ENCODE assay signal across 12 cellular contexts in genomic region chr17:9273334-9274118, GRCh38.
A peak's percentile ranks its signal among the peaks of the same experiment; 100 is the strongest.
DNase-seq lines count a peak whose midpoint lies in the region; ATAC-seq and TF ChIP-seq lines count a peak whose summit lies in the region.
"Had no signal": no experiment of that assay in that cellular context is flagged by ENCODE, and none has a peak within 500 bp of the region (broad histone marks: within the 10 kb centered on the region; RNA-seq: fewer than 3 reads in every experiment).

No MANE protein-coding gene starts in this region.

- no peak overlapping the region for H3K9ac ChIP-seq in endodermal cell (ENCODE audit: extremely low read depth, low read length, poor library complexity, severe bottlenecking)
- H3K9ac ChIP-seq in neural progenitor cell, result no peak overlapping the region
- H3K9ac ChIP-seq: KMS-11 had no signal

- peak overlapping the region; percentile 58 for H3K4me3 Mint-ChIP-seq in activated T-cell treated with anti-CD3 and anti-CD28 coated beads, Interleukin-2, amount 50 U/mL, for 24 hours
- H3K4me3 Mint-ChIP-seq in endodermal cell, result no peak overlapping the region
- no peak overlapping the region for H3K4me3 Mint-ChIP-seq in neural progenitor cell
- H3K4me3 Mint-ChIP-seq in glutamatergic neuron (ENCODE audit: unreplicated experiment), result no peak overlapping the region

- no peaks in the 10 kb centered on the region for H3K9me3 Mint-ChIP-seq in activated T-cell treated with anti-CD3 and anti-CD28 coated beads, Interleukin-2, amount 50 U/mL, for 24 hours
- H3K9me3 Mint-ChIP-seq in endodermal cell (no peaks in the 10 kb centered on the region), neural progenitor cell (no peaks in the 10 kb centered on the region), glutamatergic neuron (ENCODE audit: unreplicated experiment) (peaks cover 2% of the 10 kb centered on the region)

- H3K27ac ChIP-seq in endodermal cell (ENCODE audit: low read depth, low read length) (peak overlapping the region; percentile 17), neural progenitor cell (no peak overlapping the region), thymus (ENCODE audit: low read depth) (peak overlapping the region; percentile 32), foreskin keratinocyte (no peak overlapping the region)
- H3K27ac ChIP-seq: KMS-11, thoracic aorta had no signal

- peak overlapping the region; percentile 98 for H3K27ac Mint-ChIP-seq in activated T-cell treated with anti-CD3 and anti-CD28 coated beads, Interleukin-2, amount 50 U/mL, for 24 hours
- H3K27ac Mint-ChIP-seq in endodermal cell, result no peak overlapping the region
- peak overlapping the region; percentile 63 for H3K27ac Mint-ChIP-seq in neural progenitor cell
- no peak overlapping the region for H3K27ac Mint-ChIP-seq in glutamatergic neuron (ENCODE audit: unreplicated experiment)

- peaks cover 10% of the 10 kb centered on the region for H3K36me3 Mint-ChIP-seq in activated T-cell treated with anti-CD3 and anti-CD28 coated beads, Interleukin-2, amount 50 U/mL, for 24 hours (ENCODE audit: low read depth)
- H3K36me3 Mint-ChIP-seq in endodermal cell (ENCODE audit: low read depth) (no peaks in the 10 kb centered on the region), neural progenitor cell (no peaks in the 10 kb centered on the region), glutamatergic neuron (ENCODE audit: unreplicated experiment) (no peaks in the 10 kb centered on the region)

- H3K9me3 ChIP-seq in endodermal cell (ENCODE audit: control insufficient read depth, low read length), result no peaks in the 10 kb centered on the region
- no peaks in the 10 kb centered on the region for H3K9me3 ChIP-seq in neural progenitor cell (ENCODE audit: low read depth)
- no peaks in the 10 kb centered on the region for H3K9me3 ChIP-seq in thymus (ENCODE audit: control insufficient read depth)
- H3K9me3 ChIP-seq: thoracic aorta had no signal

- H2AFZ ChIP-seq in neural progenitor cell (replicated peaks), result no peak overlapping the region

- DNase-seq in activated T-cell treated with anti-CD3 and anti-CD28 coated beads, Interleukin-2, amount 50 U/mL, for 24 hours, result peak; percentile 57
- no peak for DNase-seq in activated T-cell treated with anti-CD3 and anti-CD28 coated beads for 4 hours
- peak; percentile 43 for DNase-seq in endodermal cell
- no peak for DNase-seq in neural progenitor cell (ENCODE audit: low spot score)
- no peak for DNase-seq in glutamatergic neuron
- DNase-seq in foreskin keratinocyte, result no peak
- DNase-seq: NCI-H1930 had no signal

- ATAC-seq in foreskin keratinocyte (no peak), HG03108 (IDR thresholded peaks at IDR 0.05; ENCODE audit: unreplicated experiment) (no peak)
- ATAC-seq: GM12878 had no signal

- TF ChIP-seq CTCF in endodermal cell (conservative IDR thresholded peaks at IDR 0.05), result no peak
- no peak for TF ChIP-seq CTCF in neural progenitor cell (IDR thresholded peaks at IDR 0.05)
- no peak for TF ChIP-seq CTCF in glutamatergic neuron (IDR thresholded peaks at IDR 0.05; ENCODE audit: partially characterized antibody, unreplicated experiment)
- TF ChIP-seq CTCF in foreskin keratinocyte (conservative IDR thresholded peaks at IDR 0.05), result no peak

- H3K36me3 ChIP-seq in endodermal cell (ENCODE audit: control insufficient read depth, insufficient read depth, low read length), result no peaks in the 10 kb centered on the region
- no peaks in the 10 kb centered on the region for H3K36me3 ChIP-seq in neural progenitor cell
- no peaks in the 10 kb centered on the region for H3K36me3 ChIP-seq in thymus (ENCODE audit: control insufficient read depth, insufficient read depth)
- H3K36me3 ChIP-seq: thoracic aorta had no signal

- WGBS in endodermal cell (ENCODE audit: insufficient coverage in 1 of 2, insufficient read length in 1 of 2), 2 experiments, result 90 to 93% methylated on average over 11 to 19 of the region's 19 CpGs
- WGBS in thymus, result 88% methylated on average over 19 of the region's 19 CpGs

- H4K20me1 ChIP-seq in neural progenitor cell (ENCODE audit: low read depth), result no peaks in the 10 kb centered on the region

- no peaks in the 10 kb centered on the region for H3F3A ChIP-seq in neural progenitor cell (ENCODE audit: low read depth)

- no peaks in the 10 kb centered on the region for H3K79me2 ChIP-seq in neural progenitor cell (ENCODE audit: low read depth)

- H3K27me3 Mint-ChIP-seq in activated T-cell treated with anti-CD3 and anti-CD28 coated beads, Interleukin-2, amount 50 U/mL, for 24 hours, result no peaks in the 10 kb centered on the region
- H3K27me3 Mint-ChIP-seq in endodermal cell (ENCODE audit: insufficient read depth), result no peaks in the 10 kb centered on the region
- peaks cover 3% of the 10 kb centered on the region for H3K27me3 Mint-ChIP-seq in neural progenitor cell (ENCODE audit: insufficient read depth, low read depth)
- no peaks in the 10 kb centered on the region for H3K27me3 Mint-ChIP-seq in glutamatergic neuron (ENCODE audit: unreplicated experiment)

- H3K4me1 Mint-ChIP-seq in activated T-cell treated with anti-CD3 and anti-CD28 coated beads, Interleukin-2, amount 50 U/mL, for 24 hours (ENCODE audit: low read depth), result peaks cover 35% of the 10 kb centered on the region
- peaks cover 2% of the 10 kb centered on the region for H3K4me1 Mint-ChIP-seq in endodermal cell
- peaks cover 17% of the 10 kb centered on the region for H3K4me1 Mint-ChIP-seq in neural progenitor cell
- H3K4me1 Mint-ChIP-seq in glutamatergic neuron (ENCODE audit: low read depth, unreplicated experiment), result peaks cover 7% of the 10 kb centered on the region

- H3K4me1 ChIP-seq in endodermal cell (ENCODE audit: control insufficient read depth, insufficient read depth, low read length) (no peaks in the 10 kb centered on the region), neural progenitor cell (peaks cover 8% of the 10 kb centered on the region), thymus (ENCODE audit: control insufficient read depth, insufficient read depth, low read length) (peaks cover 3% of the 10 kb centered on the region), foreskin keratinocyte (no peaks in the 10 kb centered on the region)

- no peaks in the 10 kb centered on the region for H3K27me3 ChIP-seq in endodermal cell (ENCODE audit: control insufficient read depth, insufficient read depth, low read length, poor library complexity, severe bottlenecking)
- no peaks in the 10 kb centered on the region for H3K27me3 ChIP-seq in neural progenitor cell
- no peaks in the 10 kb centered on the region for H3K27me3 ChIP-seq in thymus (ENCODE audit: control insufficient read depth, insufficient read depth)
- H3K27me3 ChIP-seq in foreskin keratinocyte, result no peaks in the 10 kb centered on the region

- H3K4me3 ChIP-seq in endodermal cell (ENCODE audit: low read length) (no peak overlapping the region), neural progenitor cell (no peak overlapping the region), thymus (ENCODE audit: low read length) (no peak overlapping the region)
- H3K4me3 ChIP-seq: GM12878, thoracic aorta had no signal

- no peak overlapping the region for H3K4me2 ChIP-seq in neural progenitor cell
- H3K4me2 ChIP-seq: KMS-11 had no signal

Comparison
In these comparisons a context has a peak if more than half of its experiments do, and no peak if none do; other contexts are left out.
1. DNase-seq: peak in activated T-cell treated with anti-CD3 and anti-CD28 coated beads, Interleukin-2, amount 50 U/mL, for 24 hours (single experiment) and endodermal cell (single experiment); none in activated T-cell treated with anti-CD3 and anti-CD28 coated beads for 4 hours (single experiment), neural progenitor cell (single experiment), glutamatergic neuron (single experiment) and foreskin keratinocyte (0 of 2).
2. H3K27ac Mint-ChIP-seq: peak in activated T-cell treated with anti-CD3 and anti-CD28 coated beads, Interleukin-2, amount 50 U/mL, for 24 hours (single experiment) and neural progenitor cell (single experiment); none in endodermal cell (single experiment) and glutamatergic neuron (single experiment).
3. H3K27ac ChIP-seq: peak in endodermal cell (single experiment) and thymus (single experiment); none in neural progenitor cell (single experiment) and foreskin keratinocyte (single experiment).